ENCODE assay signal across 28 cellular contexts in genomic region chr5:146755781-146756180, GRCh38.
"Had no signal": no experiment of that assay in that cellular context is flagged by ENCODE, and none has a peak within 500 bp of the region (broad histone marks: within the 10 kb centered on the region; RNA-seq: fewer than 3 reads in every experiment).

No MANE protein-coding gene starts in this region.

- H3K4me3 Mint-ChIP-seq: effector memory CD8-positive, alpha-beta T cell; endodermal cell; memory B cell; naive B cell; naive thymus-derived CD8-positive, alpha-beta T cell had no signal

- H3K27ac ChIP-seq: coronary artery, epithelial cell of prostate, esophagus squamous epithelium, gastrocnemius medialis, heart right ventricle, left lung, lower lobe of right lung had no signal

- H3K9me3 ChIP-seq: esophagus squamous epithelium, gastrocnemius medialis, heart right ventricle, left lung, lower lobe of right lung, mucosa of descending colon had no signal

- H3K27me3 ChIP-seq: esophagus squamous epithelium, gastrocnemius medialis, left lung had no signal

- H3K4me3 ChIP-seq: coronary artery, esophagus squamous epithelium, gastrocnemius medialis, heart right ventricle, left lung, lower lobe of right lung, mucosa of descending colon had no signal

- H3K27ac Mint-ChIP-seq: endodermal cell, memory B cell, naive B cell had no signal

- H3K27me3 Mint-ChIP-seq: effector memory CD8-positive, alpha-beta T cell; naive thymus-derived CD8-positive, alpha-beta T cell had no signal

- DNase-seq: dermis blood vessel endothelial cell; effector CD8-positive, alpha-beta T cell; effector memory CD8-positive, alpha-beta T cell; endodermal cell; erythroblast; esophagus squamous epithelium; foreskin fibroblast; foreskin melanocyte; gastrocnemius medialis; glutamatergic neuron; head of caudate nucleus; heart right ventricle; hypothalamus; left cardiac atrium; left lung; left ventricle myocardium superior; lower lobe of right lung; mesendoderm; mucosa of descending colon; naive B cell; naive thymus-derived CD8-positive, alpha-beta T cell had no signal

- H3K36me3 ChIP-seq: esophagus squamous epithelium, gastrocnemius medialis, heart right ventricle, left lung, lower lobe of right lung had no signal

- H3K4me1 ChIP-seq: gastrocnemius medialis, left lung had no signal

- FAIRE-seq: colon, endometrium, islet of Langerhans, keratinocyte had no signal

- H3K4me1 Mint-ChIP-seq: memory B cell, naive B cell had no signal

- H3K9me3 Mint-ChIP-seq: effector memory CD8-positive, alpha-beta T cell had no signal

- H3K36me3 Mint-ChIP-seq: memory B cell, naive B cell had no signal
